In the genomic region with DNA sequence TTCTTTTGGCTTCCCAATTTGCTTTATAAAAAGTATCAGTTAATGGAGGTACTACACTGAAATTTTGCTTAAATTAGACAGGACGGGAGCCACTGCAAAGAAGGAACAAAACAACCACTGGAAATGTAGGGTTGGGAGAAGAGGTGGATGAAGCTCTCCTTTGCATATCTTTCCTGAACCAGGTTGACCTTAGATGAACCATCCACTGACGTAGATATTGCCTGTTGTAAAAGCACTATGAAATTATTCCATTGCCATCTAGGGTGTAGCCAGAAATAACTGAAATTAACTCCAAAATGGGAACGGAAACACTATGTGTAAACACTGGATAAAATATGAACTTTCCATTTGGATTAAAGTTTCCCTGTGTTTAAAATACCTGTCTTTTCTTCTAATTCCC, we compare ENCODE assay signal across 12 cellular contexts. TPM values are rescaled to one million over a fixed set of nuclear protein-coding genes. Genes with fewer than 3 reads are reported as not detected.
DNase-seq lines count a peak whose midpoint lies in the region; ATAC-seq and TF ChIP-seq lines count a peak whose summit lies in the region.
"Had no signal": no experiment of that assay in that cellular context is flagged by ENCODE, and none has a peak within 500 bp of the region (broad histone marks: within the 10 kb centered on the region; RNA-seq: fewer than 3 reads in every experiment).

No MANE protein-coding gene starts in this region.

- H3K4me2 ChIP-seq in PC-9, result peak overlapping the region; percentile 92

- H3F3A ChIP-seq in PC-9 (ENCODE audit: insufficient read depth, low read depth), result peaks cover 33% of the 10 kb centered on the region; the same call in 1 of the 2 replicates

- H3K27me3 Mint-ChIP-seq in activated CD4-positive, alpha-beta T cell treated with anti-CD3 and anti-CD28 coated beads for 36 hours, result no peaks in the 10 kb centered on the region

- H3K9me2 ChIP-seq in PC-9 (ENCODE audit: insufficient read depth), result no peaks in the 10 kb centered on the region

- H3K4me3 ChIP-seq in PC-9 (no peak overlapping the region; the same call in 1 of the 2 replicates), dorsolateral prefrontal cortex (peak overlapping the region in 25 of 59 donors; percentile 84 to 97 (median 94))

- H3K4me3 Mint-ChIP-seq in activated CD4-positive, alpha-beta T cell treated with anti-CD3 and anti-CD28 coated beads for 36 hours, result peak overlapping the region; percentile 86

- no peak for ATAC-seq in activated CD4-positive, alpha-beta T cell treated with anti-CD3 and anti-CD28 coated beads for 36 hours
- no peak for ATAC-seq in HG03457 (IDR thresholded peaks at IDR 0.05; ENCODE audit: unreplicated experiment)
- ATAC-seq: Panc1 had no signal

- no peaks in the 10 kb centered on the region for H3K9me3 Mint-ChIP-seq in activated CD4-positive, alpha-beta T cell treated with anti-CD3 and anti-CD28 coated beads for 36 hours (ENCODE audit: low read depth)

- POLR2A ChIA-PET in activated CD4-positive, alpha-beta T cell treated with anti-CD3 and anti-CD28 coated beads for 36 hours (lab: Charles Lee), result interaction anchor here (0.6 kb wide), 1 partner anchor 64 kb away, joined by 3 read pairs; no protein-coding TSS in a partner anchor
- POLR2A ChIA-PET in PC-9 (lab: Charles Lee; ENCODE audit: unreplicated experiment), result no interaction called here

- CTCF ChIA-PET in activated CD4-positive, alpha-beta T cell treated with anti-CD3 and anti-CD28 coated beads for 36 hours (lab: Charles Lee), result interaction anchor here (1.4 kb wide), 1 partner anchor 63 kb away, joined by 3 read pairs; the partner anchor contains the start of gene SOAT1
- CTCF ChIA-PET in PC-9 (lab: Charles Lee), result no interaction called here

- H3K27ac ChIP-seq in PC-9, result peak overlapping the region; percentile 55
- peak overlapping the region in 30 of 59 donors; percentile 20 to 96 (median 88) for H3K27ac ChIP-seq in dorsolateral prefrontal cortex

- H4K20me1 ChIP-seq in PC-9 (ENCODE audit: insufficient read depth), result 0 out of 2 replicates have a peak, but pooled peaks cover 3% of the 10 kb centered on the region

- no peaks in the 10 kb centered on the region for H3K9me3 ChIP-seq in PC-9 (ENCODE audit: insufficient read depth, low read depth)

- intact Hi-C loops in activated CD4-positive, alpha-beta T cell treated with anti-CD3 and anti-CD28 coated beads for 36 hours (cut with DNase I, micrococcal nuclease), result loop anchor here in 1 of 2 experiments (1.0 kb wide), 1 partner anchor 63 kb away; the partner anchor contains the start of gene SOAT1
- intact Hi-C loops in PC-9 (cut with micrococcal nuclease; ENCODE audit: unreplicated experiment), result loop anchor here (5.0 kb wide), 2 partner anchors 62 to 698 kb away; partner anchors contain the start of gene SOAT1
- intact Hi-C loops in dorsolateral prefrontal cortex (cut with DNase I), result no loop called here

- H3K79me2 ChIP-seq in PC-9 (ENCODE audit: low read depth), result peaks cover 33% of the 10 kb centered on the region

- H3K4me1 Mint-ChIP-seq in activated CD4-positive, alpha-beta T cell treated with anti-CD3 and anti-CD28 coated beads for 36 hours, result peaks cover 34% of the 10 kb centered on the region

- no peak overlapping the region for H2AFZ ChIP-seq in PC-9

- BruUV-seq in PC-9 (replicated peaks; lab: Mats Ljungman, UMichigan), result no TSS peak

- H3K27me3 ChIP-seq in PC-9 (ENCODE audit: insufficient read depth, low read depth) (no peaks in the 10 kb centered on the region), dorsolateral prefrontal cortex (no peaks in the 10 kb centered on the region)

- peaks cover 44% of the 10 kb centered on the region for H3K4me1 ChIP-seq in PC-9 (replicated peaks; ENCODE audit: insufficient read depth)

- H3K36me3 ChIP-seq in PC-9 (ENCODE audit: low read depth), result no peaks in the 10 kb centered on the region

- no peak for DNase-seq in activated CD4-positive, alpha-beta T cell treated with anti-CD3 and anti-CD28 coated beads for 36 hours
- no peak for DNase-seq in activated CD4-positive, alpha-beta T cell treated with anti-CD3 and anti-CD28 coated beads for 48 hours
- no peak for DNase-seq in PC-9
- DNase-seq in dorsolateral prefrontal cortex, result no peak
- peak; percentile 16 for DNase-seq in putamen (ENCODE audit: low spot score)
- no peak for DNase-seq in NCI-H1417 (lab: John Stamatoyannopoulos, UW)
- DNase-seq in COLO668 (lab: John Stamatoyannopoulos, UW; ENCODE audit: unreplicated experiment), result no peak
- DNase-seq: NCI-H2081; stimulated activated CD4-positive, alpha-beta T cell treated with anti-CD3 and anti-CD28 coated beads, Interleukin-1b, Interleukin-23, amount 100 ng/mL, for 48 hours; stimulated activated naive CD4-positive, alpha-beta T cell treated with Interleukin-2 at 50 U/mL for 16 hours had no signal

- no peak overlapping the region for H3K27ac Mint-ChIP-seq in activated CD4-positive, alpha-beta T cell treated with anti-CD3 and anti-CD28 coated beads for 36 hours

- TF ChIP-seq CTCF in PC-9 (conservative IDR thresholded peaks at IDR 0.05) (no peak), dorsolateral prefrontal cortex (IDR thresholded peaks at IDR 0.05 in 54 of 56, conservative IDR thresholded peaks at IDR 0.05 in 2 of 56; ENCODE audit: low read depth in 1 of 56, partially characterized antibody in 56 of 56) (no peak)

- H3K36me3 Mint-ChIP-seq in activated CD4-positive, alpha-beta T cell treated with anti-CD3 and anti-CD28 coated beads for 36 hours (ENCODE audit: low read depth), result peaks cover 8% of the 10 kb centered on the region

RNA-seq across cellular contexts. Expression of gene ABL2, which starts 1.2 kb away (rescaled TPM):
- total RNA-seq in activated CD4-positive, alpha-beta T cell treated with anti-CD3 and anti-CD28 coated beads for 36 hours, result 1 to 10 TPM; 6.6 to 8.4 TPM
- total RNA-seq in PC-9 (2021), result 23.5 and 27.4 TPM in 2 replicates
- 10 to 100 TPM; 29.3 to 50.9 (median 40.0) TPM for total RNA-seq in dorsolateral prefrontal cortex
